13 cellular contexts compared by ENCODE assay signal in the genomic region with DNA sequence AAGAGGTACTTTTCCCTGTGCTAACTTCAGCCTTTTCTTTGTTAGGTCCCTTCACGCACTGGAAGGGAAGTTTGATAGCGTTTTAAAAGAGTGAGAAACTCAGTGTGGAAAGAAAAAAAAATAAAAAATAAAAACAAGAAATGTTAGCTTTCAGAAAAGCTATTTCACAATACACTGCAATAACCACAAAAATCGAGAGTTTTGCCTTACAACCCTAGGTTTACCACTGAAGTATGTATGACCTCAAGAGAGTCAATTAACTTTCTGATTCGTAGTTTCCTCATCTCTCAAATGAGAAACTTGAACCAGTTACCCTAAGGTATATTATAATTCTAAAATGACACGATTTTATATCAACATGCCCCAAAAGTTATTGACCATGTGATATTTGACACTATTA.
DNase-seq lines count a peak whose midpoint lies in the region; TF ChIP-seq lines count a peak whose summit lies in the region.
"Had no signal": no experiment of that assay in that cellular context is flagged by ENCODE, and none has a peak within 500 bp of the region (broad histone marks: within the 10 kb centered on the region; RNA-seq: fewer than 3 reads in every experiment).

No MANE protein-coding gene starts in this region.

- H3K36me3 ChIP-seq in skeletal muscle tissue (ENCODE audit: control insufficient read depth in 3 of 3, insufficient read depth in 3 of 3, low read length in 3 of 3): no peaks in the 10 kb centered on the region
- H3K36me3 ChIP-seq in suprapubic skin: no peaks in the 10 kb centered on the region
- H3K36me3 ChIP-seq: brain microvascular endothelial cell had no signal

- no peak for TF ChIP-seq CTCF in NB4 (IDR thresholded peaks at IDR 0.05; ENCODE audit: low read depth, low read length)
- TF ChIP-seq CTCF in fibroblast of pulmonary artery (IDR thresholded peaks at IDR 0.05; ENCODE audit: low read length, missing control alignments): no peak
- no peak for TF ChIP-seq CTCF in suprapubic skin (IDR thresholded peaks at IDR 0.05)

- 78% methylated on average over 5 of the region's 5 CpGs for WGBS in suprapubic skin

- TF ChIP-seq POLR2A in NB4 (IDR thresholded peaks at IDR 0.05; ENCODE audit: extremely low read depth, insufficient read length) (no peak), erythroblast (IDR thresholded peaks at IDR 0.05; ENCODE audit: low read length) (no peak), suprapubic skin (IDR thresholded peaks at IDR 0.05) (no peak)

- no peak overlapping the region for H3K9ac ChIP-seq in skeletal muscle tissue (ENCODE audit: low read depth in 1 of 3, low read length in 3 of 3)

- no peak for TF ChIP-seq EP300 in suprapubic skin (IDR thresholded peaks at IDR 0.05)

- H3K4me1 ChIP-seq in skeletal muscle tissue (ENCODE audit: control insufficient read depth in 3 of 3, insufficient read depth in 3 of 3, low read length in 3 of 3) (peaks cover 0 to 3% (median 0%) of the 10 kb centered on the region in 3 donors), suprapubic skin (no peaks in the 10 kb centered on the region)

- H3K27ac ChIP-seq in skeletal muscle tissue (ENCODE audit: low read depth, low read length) (peak overlapping the region; percentile 60), suprapubic skin (no peak overlapping the region)
- H3K27ac ChIP-seq: brain microvascular endothelial cell had no signal

- DNase-seq in GM04503 (ENCODE audit: low read depth) (peak; percentile 72), NB4 (ENCODE audit: low read depth) (peak; percentile 32), fibroblast of pulmonary artery (ENCODE audit: low read depth) (peak; percentile 30), erythroblast (lab: John Stamatoyannopoulos, UW) (no peak), SHP77 treated with DMSO at 0.1 percent for 48 hours (lab: John Stamatoyannopoulos, UW) (no peak), suprapubic skin (ENCODE audit: low spot score in 2 of 2) (no peak)
- DNase-seq: activated CD8-positive, alpha-beta memory T cell treated with anti-CD3 and anti-CD28 coated beads for 24 hours; activated effector memory CD4-positive, alpha-beta T cell treated with Interleukin-2 at 50 U/mL for 16 hours; brain microvascular endothelial cell; CD8-positive, alpha-beta T cell; left cardiac atrium; trophoblast cell had no signal

- no peaks in the 10 kb centered on the region for H3K27me3 ChIP-seq in skeletal muscle tissue (ENCODE audit: control insufficient read depth in 3 of 3, insufficient read depth in 3 of 3, low read length in 3 of 3)
- no peaks in the 10 kb centered on the region for H3K27me3 ChIP-seq in suprapubic skin
- H3K27me3 ChIP-seq: brain microvascular endothelial cell had no signal

- no peaks in the 10 kb centered on the region for H3K9me3 ChIP-seq in skeletal muscle tissue (ENCODE audit: control insufficient read depth in 3 of 3, low read length in 3 of 3)
- no peaks in the 10 kb centered on the region for H3K9me3 ChIP-seq in suprapubic skin

- no peak overlapping the region for H3K4me3 ChIP-seq in NB4 (ENCODE audit: low read depth, low read length)
- no peak overlapping the region for H3K4me3 ChIP-seq in fibroblast of pulmonary artery (replicated peaks; ENCODE audit: low read depth, low read length)
- no peak overlapping the region for H3K4me3 ChIP-seq in skeletal muscle tissue (ENCODE audit: low read length in 3 of 3)
- H3K4me3 ChIP-seq in suprapubic skin: no peak overlapping the region

Comparison
In these comparisons a context has a peak if more than half of its experiments do, and no peak if none do; other contexts are left out.
1. DNase-seq: peak in GM04503 (single experiment), NB4 (single experiment) and fibroblast of pulmonary artery (single experiment); none in erythroblast (0 of 2), SHP77 treated with DMSO at 0.1 percent for 48 hours (single experiment) and suprapubic skin (0 of 2).